Comparison of ENCODE assay signal across 1 cellular context in the genomic region with DNA sequence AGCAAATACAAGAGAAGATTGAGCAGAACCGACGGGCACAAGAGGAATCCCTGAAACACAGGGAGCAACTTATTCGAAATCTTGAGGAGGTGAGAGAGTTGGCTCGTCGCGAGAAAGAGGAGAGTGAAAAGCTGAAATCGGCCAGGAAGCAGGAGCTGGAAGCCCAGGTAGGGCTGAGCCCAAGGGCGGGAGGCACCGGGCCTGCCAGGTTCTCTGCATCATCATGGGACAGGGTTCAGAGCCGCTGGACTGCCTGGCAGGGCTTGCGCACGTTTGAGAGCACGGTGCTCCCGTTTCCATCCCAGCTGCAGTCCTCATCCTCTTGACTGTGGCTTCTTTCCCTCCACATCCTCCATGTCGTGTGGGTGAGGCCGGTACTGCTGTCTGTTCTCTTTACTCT.
A peak's percentile ranks its signal among the peaks of the same experiment; 100 is the strongest.
TF ChIP-seq lines count a peak whose summit lies in the region.

No MANE protein-coding gene starts in this region.

TF ChIP-seq in K562, 482 proteins besides CTCF, POLR2A, EP300 and RAD21:
- 0 out of 2 replicates have a peak, but pooled peaks have one; percentile 21 for TF ChIP-seq ZNF263 (CRISPR knock-in tag; IDR thresholded peaks at IDR 0.05; ENCODE audit: borderline replicate concordance)
- no peak for TF ChIP-seq NFIX (CRISPR knock-in tag; IDR thresholded peaks at IDR 0.05; ENCODE audit: low read depth)
